In the genomic region with DNA sequence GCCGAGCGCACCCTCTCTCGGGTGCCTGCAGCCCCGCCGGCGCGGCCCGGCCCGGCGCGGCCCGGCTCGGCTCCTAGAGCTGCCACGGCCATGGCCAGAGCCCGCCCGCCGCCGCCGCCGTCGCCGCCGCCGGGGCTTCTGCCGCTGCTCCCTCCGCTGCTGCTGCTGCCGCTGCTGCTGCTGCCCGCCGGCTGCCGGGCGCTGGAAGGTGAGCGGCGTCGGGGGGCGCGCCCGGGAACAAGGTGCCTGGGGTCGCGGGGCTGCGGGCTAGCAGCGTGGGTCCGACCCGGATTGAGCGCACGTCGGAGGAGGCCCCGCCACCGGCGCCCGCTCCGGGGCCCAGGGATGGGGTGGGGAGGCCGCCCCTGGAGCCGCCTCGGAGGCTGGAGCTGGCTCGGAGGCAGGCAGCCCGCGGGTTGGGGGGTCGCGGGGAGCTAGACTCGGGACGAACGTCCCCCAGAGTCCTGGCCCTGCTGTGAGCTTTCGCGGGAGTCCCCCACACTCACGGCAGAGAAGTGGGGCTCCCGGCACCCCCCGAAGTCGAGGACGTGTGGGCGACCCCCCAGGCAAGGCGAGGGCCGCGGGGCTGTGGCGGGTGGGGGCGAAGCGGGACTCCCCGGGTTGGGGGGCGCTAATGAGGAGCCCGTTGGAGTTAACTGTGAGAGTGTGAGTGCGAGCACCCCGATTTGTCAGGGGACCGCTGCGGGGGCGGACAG, we compare ENCODE assay signal across 8 cellular contexts. TPM values are rescaled to one million over a fixed set of nuclear protein-coding genes. Genes with fewer than 3 reads are reported as not detected.
DNase-seq lines count a peak whose midpoint lies in the region; ATAC-seq and TF ChIP-seq lines count a peak whose summit lies in the region.

No MANE protein-coding gene starts in this region.

- H3K27ac ChIP-seq in AG04450 (ENCODE audit: low read depth, low read length) (no peak overlapping the region), HUES64 (ENCODE audit: low read depth, low read length) (no peak overlapping the region), endodermal cell (ENCODE audit: low read depth, low read length) (no peak overlapping the region)

- peak; percentile 15 to 23 for ATAC-seq in naive thymus-derived CD8-positive, alpha-beta T cell
- no peak for ATAC-seq in HG02623 (IDR thresholded peaks at IDR 0.05; ENCODE audit: unreplicated experiment)
- ATAC-seq in activated CD4-positive, alpha-beta T cell treated with anti-CD3 and anti-CD28 coated beads for 36 hours, result no peak

- H3K27me3 Mint-ChIP-seq in endodermal cell (ENCODE audit: insufficient read depth), result peaks cover 77% of the 10 kb centered on the region
- H3K27me3 Mint-ChIP-seq in naive thymus-derived CD8-positive, alpha-beta T cell, result peaks cover 12 to 50% (median 32%) of the 10 kb centered on the region in 5 donors
- peaks cover 33% of the 10 kb centered on the region for H3K27me3 Mint-ChIP-seq in activated CD4-positive, alpha-beta T cell treated with anti-CD3 and anti-CD28 coated beads for 36 hours

- POLR2A ChIA-PET in AG04450 (lab: Yijun Ruan, JAX), result interaction anchor here (0.7 to 2.1 kb wide), 14 partner anchors 21 to 253 kb away, joined by 3 to 36 read pairs (median 8); partner anchors contain the start of gene MAGEF1
- POLR2A ChIA-PET in naive thymus-derived CD8-positive, alpha-beta T cell (lab: Charles Lee), result interaction anchor here (1.2 kb wide), 2 partner anchors 10 to 149 kb away, joined by 4 to 5 read pairs; partner anchors contain the start of gene MAGEF1
- POLR2A ChIA-PET in activated CD4-positive, alpha-beta T cell treated with anti-CD3 and anti-CD28 coated beads for 36 hours (lab: Charles Lee), result interaction anchor here (1.7 kb wide), 1 partner anchor 216 kb away, joined by 5 read pairs; no protein-coding TSS in a partner anchor

- intact Hi-C loops in activated CD4-positive, alpha-beta T cell treated with anti-CD3 and anti-CD28 coated beads for 36 hours (cut with DNase I, micrococcal nuclease), result no loop called here

- 2% methylated on average over 84 of the region's 84 CpGs for WGBS in HUES64
- 1 to 2% methylated on average over 23 to 84 of the region's 84 CpGs for WGBS in endodermal cell (ENCODE audit: insufficient coverage in 1 of 2, insufficient read length in 1 of 2), 2 experiments

- CTCF ChIA-PET in AG04450 (lab: Charles Lee), result interaction anchor here (0.7 to 2.3 kb wide), 10 partner anchors 13 to 276 kb away, joined by 3 to 35 read pairs (median 6); no protein-coding TSS in a partner anchor
- CTCF ChIA-PET in activated CD4-positive, alpha-beta T cell treated with anti-CD3 and anti-CD28 coated beads for 36 hours (lab: Charles Lee), result interaction anchor here (0.6 to 2.0 kb wide), 13 partner anchors 23 to 247 kb away, joined by 3 to 12 read pairs (median 4); no protein-coding TSS in a partner anchor

- H3K9ac ChIP-seq in HUES64 (ENCODE audit: low read depth, low read length) (no peak overlapping the region), endodermal cell (ENCODE audit: extremely low read depth, low read length, poor library complexity, severe bottlenecking) (peak overlapping the region; percentile 58)

- TF ChIP-seq CTCF in AG04450 (IDR thresholded peaks at IDR 0.05; ENCODE audit: low read depth, low read length), result no peak
- TF ChIP-seq CTCF in endodermal cell (conservative IDR thresholded peaks at IDR 0.05), result no peak

- H3K4me3 Mint-ChIP-seq in endodermal cell, result peak overlapping the region; percentile 81
- H3K4me3 Mint-ChIP-seq in naive thymus-derived CD8-positive, alpha-beta T cell, result peak overlapping the region in 7 of 10 donors; percentile 25 to 88 (median 52)
- no peak overlapping the region for H3K4me3 Mint-ChIP-seq in activated CD4-positive, alpha-beta T cell treated with anti-CD3 and anti-CD28 coated beads for 36 hours

- H3K36me3 Mint-ChIP-seq in endodermal cell (ENCODE audit: low read depth), result no peaks in the 10 kb centered on the region
- no peaks in the 10 kb centered on the region for H3K36me3 Mint-ChIP-seq in naive thymus-derived CD8-positive, alpha-beta T cell
- no peaks in the 10 kb centered on the region for H3K36me3 Mint-ChIP-seq in activated CD4-positive, alpha-beta T cell treated with anti-CD3 and anti-CD28 coated beads for 36 hours (ENCODE audit: low read depth)

- no peak for DNase-seq in AG04450 (ENCODE audit: low read depth, low spot score)
- peak; percentile 73 for DNase-seq in endodermal cell
- peak in 4 of 10 donors; percentile 13 to 32 (median 24) for DNase-seq in naive thymus-derived CD8-positive, alpha-beta T cell
- no peak for DNase-seq in activated CD4-positive, alpha-beta T cell treated with anti-CD3 and anti-CD28 coated beads for 36 hours
- no peak for DNase-seq in T1000 (lab: John Stamatoyannopoulos, UW)
- no peak for DNase-seq in Kasumi-1 (lab: John Stamatoyannopoulos, UW)

- H3K4me1 ChIP-seq in HUES64 (ENCODE audit: insufficient read depth, low read length) (peaks cover 43% of the 10 kb centered on the region), endodermal cell (ENCODE audit: control insufficient read depth, insufficient read depth, low read length) (peaks cover 35% of the 10 kb centered on the region)

- H3K36me3 ChIP-seq in HUES64 (ENCODE audit: insufficient read depth, low read length) (no peaks in the 10 kb centered on the region), endodermal cell (ENCODE audit: control insufficient read depth, insufficient read depth, low read length) (peaks cover 16% of the 10 kb centered on the region)

- peaks cover 22% of the 10 kb centered on the region for H3K27me3 ChIP-seq in AG04450 (ENCODE audit: control insufficient read depth, insufficient read depth, low read length)
- H3K27me3 ChIP-seq in HUES64 (ENCODE audit: insufficient read depth, low read length), result peaks cover 94% of the 10 kb centered on the region
- peaks cover 29% of the 10 kb centered on the region for H3K27me3 ChIP-seq in endodermal cell (ENCODE audit: control insufficient read depth, insufficient read depth, low read length, poor library complexity, severe bottlenecking)

- no peaks in the 10 kb centered on the region for H3K9me3 Mint-ChIP-seq in endodermal cell
- H3K9me3 Mint-ChIP-seq in naive thymus-derived CD8-positive, alpha-beta T cell, result no peaks in the 10 kb centered on the region
- no peaks in the 10 kb centered on the region for H3K9me3 Mint-ChIP-seq in activated CD4-positive, alpha-beta T cell treated with anti-CD3 and anti-CD28 coated beads for 36 hours (ENCODE audit: low read depth)

- H3K27ac Mint-ChIP-seq in endodermal cell, result no peak overlapping the region
- H3K27ac Mint-ChIP-seq in naive thymus-derived CD8-positive, alpha-beta T cell, result no peak overlapping the region
- H3K27ac Mint-ChIP-seq in activated CD4-positive, alpha-beta T cell treated with anti-CD3 and anti-CD28 coated beads for 36 hours, result no peak overlapping the region

- peak overlapping the region; percentile 67 for H3K4me3 ChIP-seq in AG04450 (ENCODE audit: low read depth, low read length)
- peak overlapping the region; percentile 50 for H3K4me3 ChIP-seq in HUES64 (ENCODE audit: low read length)
- peak overlapping the region; percentile 98 for H3K4me3 ChIP-seq in endodermal cell (ENCODE audit: low read length)

- peaks cover 61% of the 10 kb centered on the region for H3K4me1 Mint-ChIP-seq in endodermal cell
- peaks cover 19 to 39% (median 33%) of the 10 kb centered on the region in 4 donors for H3K4me1 Mint-ChIP-seq in naive thymus-derived CD8-positive, alpha-beta T cell
- peaks cover 22% of the 10 kb centered on the region for H3K4me1 Mint-ChIP-seq in activated CD4-positive, alpha-beta T cell treated with anti-CD3 and anti-CD28 coated beads for 36 hours

- H3K9me3 ChIP-seq in AG04450 (ENCODE audit: control insufficient read depth, insufficient read depth, low read length) (no peaks in the 10 kb centered on the region; the same call in 1 of the 2 replicates), HUES64 (ENCODE audit: insufficient read depth, low read depth, low read length) (no peaks in the 10 kb centered on the region), endodermal cell (ENCODE audit: control insufficient read depth, low read length) (no peaks in the 10 kb centered on the region)

RNA-seq across cellular contexts. Expression of gene EPHB3, which starts 0.7 kb away (rescaled TPM):
- polyA plus RNA-seq in AG04450 (2011; rRNA removed), result 1.9 TPM in 2 replicates
- polyA minus RNA-seq in AG04450 (2011; rRNA and poly(A)+ RNA removed), result 5.9 and 6.5 TPM in 2 replicates
- 6.9 TPM for polyA plus RNA-seq in HUES64 (2013, experiment 1 of 2)
- polyA plus RNA-seq in HUES64 (2013, experiment 2 of 2), result 7.9 TPM
- total RNA-seq in endodermal cell, result 10 to 100 TPM; 32.7 to 36.9 TPM
- polyA plus RNA-seq in endodermal cell (2013, experiment 1 of 2), result 22.3 TPM
- polyA plus RNA-seq in endodermal cell (2013, experiment 2 of 2), result 23.5 TPM
- not detected for total RNA-seq in naive thymus-derived CD8-positive, alpha-beta T cell
- under 1 TPM; 0.23 to 0.59 (median 0.55) TPM for polyA plus RNA-seq in naive thymus-derived CD8-positive, alpha-beta T cell
- not detected for total RNA-seq in activated CD4-positive, alpha-beta T cell treated with anti-CD3 and anti-CD28 coated beads for 36 hours

Comparison
In these comparisons a context has a peak if more than half of its experiments do, and no peak if none do; other contexts are left out.
1. ATAC-seq: peak in naive thymus-derived CD8-positive, alpha-beta T cell (2 of 2); none in HG02623 (single experiment) and activated CD4-positive, alpha-beta T cell treated with anti-CD3 and anti-CD28 coated beads for 36 hours (single experiment).
2. RNA of gene EPHB3, which starts 0.7 kb away (total RNA-seq): 32.7 to 36.9 TPM in endodermal cell; not detected in naive thymus-derived CD8-positive, alpha-beta T cell and not detected in activated CD4-positive, alpha-beta T cell treated with anti-CD3 and anti-CD28 coated beads for 36 hours; every median in the first group is over 10 times any median in the second.
3. Peak in every context shown above with its lines, with median percentiles within 50 percentile points of each other: H3K4me3 ChIP-seq.